In genomic region chr1:32186491-32186890, GRCh38 we compare ENCODE assay signal across 20 cellular contexts. TPM values are rescaled to one million over a fixed set of nuclear protein-coding genes. Genes with fewer than 3 reads are reported as not detected.
A peak's percentile ranks its signal among the peaks of the same experiment; 100 is the strongest.
DNase-seq lines count a peak whose midpoint lies in the region; ATAC-seq and TF ChIP-seq lines count a peak whose summit lies in the region.
"Had no signal": no experiment of that assay in that cellular context is flagged by ENCODE, and none has a peak within 500 bp of the region (broad histone marks: within the 10 kb centered on the region; RNA-seq: fewer than 3 reads in every experiment).

No MANE protein-coding gene starts in this region.

- peak overlapping the region in 1 of 11 experiments; percentile 0; a peak in 1 of 22 replicates for H3K9ac ChIP-seq in BLaER1 treated with 17β-estradiol and CSF1 and Interleukin-3, amounts not matched to agents 10 nM and 100 nM
- H3K9ac ChIP-seq in DND-41 (ENCODE audit: low read depth, low read length) (peak overlapping the region; percentile 22), SU-DHL-6 (ENCODE audit: low read length) (no peak overlapping the region)

- H3K4me1 Mint-ChIP-seq in chondrocyte (ENCODE audit: low read depth) (peaks cover 39% of the 10 kb centered on the region), nephron progenitor cell (peaks cover 14% of the 10 kb centered on the region)

- peaks cover 72 to 100% (median 98%) of the 10 kb centered on the region in 11 experiments; a peak in 21 of 22 replicates for H4K20me1 ChIP-seq in BLaER1 treated with 17β-estradiol and CSF1 and Interleukin-3, amounts not matched to agents 10 nM and 100 nM
- H4K20me1 ChIP-seq in DND-41 (ENCODE audit: insufficient read depth, low read length) (peaks cover 34% of the 10 kb centered on the region), SU-DHL-6 (ENCODE audit: low read depth, low read length) (peaks cover 4% of the 10 kb centered on the region; the same call in 1 of the 2 replicates)

- no peaks in the 10 kb centered on the region for H3K9me2 ChIP-seq in SU-DHL-6 (replicated peaks; ENCODE audit: insufficient read depth, low read length)

- H3K4me2 ChIP-seq in BLaER1 treated with 17β-estradiol and CSF1 and Interleukin-3, amounts not matched to agents 10 nM and 100 nM: peak overlapping the region in 7 of 11 experiments; percentile 16 to 60 (median 42); a peak in 9 of 22 replicates
- peak overlapping the region; percentile 10; the same call in 1 of the 2 replicates for H3K4me2 ChIP-seq in DND-41 (ENCODE audit: insufficient read depth, low read length)
- H3K4me2 ChIP-seq in SU-DHL-6 (ENCODE audit: low read depth, low read length, poor library complexity, severe bottlenecking): no peak overlapping the region

- H3K4me3 ChIP-seq in BLaER1 treated with 17β-estradiol and CSF1 and Interleukin-3, amounts not matched to agents 10 nM and 100 nM: no peak overlapping the region
- H3K4me3 ChIP-seq in DND-41 (ENCODE audit: low read depth in 1 of 2, low read length in 2 of 2): no peak overlapping the region
- no peak overlapping the region for H3K4me3 ChIP-seq in SU-DHL-6 (ENCODE audit: insufficient read depth, low read length, poor library complexity, severe bottlenecking)
- H3K4me3 ChIP-seq in thyroid gland (replicated peaks in 1 of 3): no peak overlapping the region
- H3K4me3 ChIP-seq: ovary, SJCRH30, tibial artery had no signal

- H3K27me3 ChIP-seq in BLaER1 treated with 17β-estradiol and CSF1 and Interleukin-3, amounts not matched to agents 10 nM and 100 nM: no peaks in the 10 kb centered on the region
- no peaks in the 10 kb centered on the region for H3K27me3 ChIP-seq in DND-41 (ENCODE audit: insufficient read depth, low read length, poor library complexity)
- H3K27me3 ChIP-seq in SU-DHL-6 (ENCODE audit: low read length): no peaks in the 10 kb centered on the region
- no peaks in the 10 kb centered on the region for H3K27me3 ChIP-seq in thyroid gland
- H3K27me3 ChIP-seq: BE2C, ovary, SJCRH30, tibial artery had no signal

- H3K9me3 Mint-ChIP-seq in chondrocyte (ENCODE audit: low read depth) (no peaks in the 10 kb centered on the region), nephron progenitor cell (no peaks in the 10 kb centered on the region)

- peaks cover 24 to 54% (median 45%) of the 10 kb centered on the region in 10 experiments for H3K4me1 ChIP-seq in BLaER1 treated with 17β-estradiol and CSF1 and Interleukin-3, amounts not matched to agents 10 nM and 100 nM
- H3K4me1 ChIP-seq in DND-41 (ENCODE audit: insufficient read depth, low read length): peaks cover 50% of the 10 kb centered on the region
- H3K4me1 ChIP-seq in thyroid gland: peaks cover 0 to 27% of the 10 kb centered on the region in 2 donors
- H3K4me1 ChIP-seq: BE2C had no signal

- H3K4me3 Mint-ChIP-seq in chondrocyte (ENCODE audit: unreplicated experiment): no peak overlapping the region
- no peak overlapping the region for H3K4me3 Mint-ChIP-seq in nephron progenitor cell

- H2AFZ ChIP-seq in DND-41 (ENCODE audit: low read depth, low read length) (no peak overlapping the region), SU-DHL-6 (ENCODE audit: low read depth, low read length, severe bottlenecking) (no peak overlapping the region)

- H3K36me3 Mint-ChIP-seq in chondrocyte (ENCODE audit: low read depth) (peaks cover 42% of the 10 kb centered on the region), nephron progenitor cell (ENCODE audit: low read depth) (peaks cover 74% of the 10 kb centered on the region)

- H3F3A ChIP-seq in SU-DHL-6 (ENCODE audit: insufficient read depth): no peaks in the 10 kb centered on the region

- intact Hi-C loops in thyroid gland (cut with DNase I): no loop called here

- H3K27me3 Mint-ChIP-seq in chondrocyte (ENCODE audit: low read depth) (no peaks in the 10 kb centered on the region), nephron progenitor cell (ENCODE audit: low read depth, poor library complexity) (peaks cover 3% of the 10 kb centered on the region)

- TF ChIP-seq POLR2A in thyroid gland (IDR thresholded peaks at IDR 0.05): no peak

- H3K79me2 ChIP-seq in DND-41 (ENCODE audit: insufficient read depth, low read length): peaks cover 69% of the 10 kb centered on the region
- H3K79me2 ChIP-seq in SU-DHL-6 (ENCODE audit: insufficient read depth, low read length): peaks cover 61% of the 10 kb centered on the region

- peaks cover 93 to 100% (median 100%) of the 10 kb centered on the region in 11 experiments for H3K36me3 ChIP-seq in BLaER1 treated with 17β-estradiol and CSF1 and Interleukin-3, amounts not matched to agents 10 nM and 100 nM
- H3K36me3 ChIP-seq in DND-41 (ENCODE audit: insufficient read depth, low read length) (peaks cover 91% of the 10 kb centered on the region), SU-DHL-6 (ENCODE audit: low read length) (peaks cover 27% of the 10 kb centered on the region), thyroid gland (peaks cover 51 to 54% of the 10 kb centered on the region in 2 donors)
- H3K36me3 ChIP-seq: ovary had no signal

- no peaks in the 10 kb centered on the region for H3K9me3 ChIP-seq in BLaER1 treated with 17β-estradiol and CSF1 and Interleukin-3, amounts not matched to agents 10 nM and 100 nM (replicated peaks in 1 of 11)
- H3K9me3 ChIP-seq in DND-41 (ENCODE audit: insufficient read depth, low read length, severe bottlenecking): no peaks in the 10 kb centered on the region
- H3K9me3 ChIP-seq in SU-DHL-6 (ENCODE audit: insufficient read depth, low read length): no peaks in the 10 kb centered on the region
- H3K9me3 ChIP-seq in thyroid gland: no peaks in the 10 kb centered on the region
- H3K9me3 ChIP-seq: BE2C, ovary, SJCRH30, tibial artery had no signal

- TF ChIP-seq CTCF in DND-41 (IDR thresholded peaks at IDR 0.05; ENCODE audit: borderline replicate concordance, extremely low read depth, low read length, poor library complexity, severe bottlenecking) (no peak), SU-DHL-6 (IDR thresholded peaks at IDR 0.05; ENCODE audit: insufficient read depth, low read length, poor library complexity, severe bottlenecking) (no peak), chondrocyte (IDR thresholded peaks at IDR 0.05) (no peak), thyroid gland (IDR thresholded peaks at IDR 0.05) (no peak), nephron progenitor cell (IDR thresholded peaks at IDR 0.05) (no peak)

- H3K27ac Mint-ChIP-seq in chondrocyte (ENCODE audit: unreplicated experiment): peak overlapping the region; percentile 94
- H3K27ac Mint-ChIP-seq in nephron progenitor cell: no peak overlapping the region

- DNase-seq in DND-41: no peak
- no peak for DNase-seq in chondrocyte (ENCODE audit: low spot score)
- no peak for DNase-seq in thyroid gland
- DNase-seq in HCEC 1CT: no peak
- DNase-seq in nephron progenitor cell: no peak
- DNase-seq: BE2C; effector memory CD4-positive, alpha-beta T cell; hippocampal formation; left colon; MM.1S; NCI-H187; ovary; SJCRH30; stimulated activated CD4-positive, alpha-beta T cell treated with anti-CD3 and anti-CD28 coated beads, Interleukin-4, amount 100 ng/mL, for 1 hour; tibial artery had no signal

- peak overlapping the region in 5 of 11 experiments; percentile 0 to 29 (median 21); a peak in 3 of 22 replicates for H3K27ac ChIP-seq in BLaER1 treated with 17β-estradiol and CSF1 and Interleukin-3, amounts not matched to agents 10 nM and 100 nM
- H3K27ac ChIP-seq in DND-41 (ENCODE audit: low read length): peak overlapping the region; percentile 45
- H3K27ac ChIP-seq in SU-DHL-6 (ENCODE audit: low read depth, low read length): peak overlapping the region; percentile 11
- no peak overlapping the region for H3K27ac ChIP-seq in thyroid gland
- H3K27ac ChIP-seq: ovary, SJCRH30, tibial artery had no signal

- peak; percentile 18; the same call in 2 of the 3 replicates for ATAC-seq in DND-41 (ENCODE audit: insufficient read depth, low read depth)
- ATAC-seq: left colon had no signal

- WGBS in thyroid gland, 2 donors: 93 to 95% methylated on average over 2 of the region's 2 CpGs

RNA-seq across cellular contexts. Expression of gene TXLNA, which starts 7.0 kb away (rescaled TPM):
- total RNA-seq in chondrocyte (78.3 to 86.7 TPM (median 84.3 TPM) in 3 replicates), thyroid gland (10 to 100 TPM; 47.7 to 69.4 (median 60.6) TPM)

RNA-seq across cellular contexts. Expression of gene CCDC28B, which starts 13.9 kb away (rescaled TPM):
- total RNA-seq in chondrocyte (29.7 to 32.9 TPM (median 30.7 TPM) in 3 replicates), thyroid gland (1 to 10 TPM; 2.2 to 7.6 (median 5.2) TPM)

RNA-seq across cellular contexts. Expression of gene IQCC, which starts 19.0 kb away (rescaled TPM):
- 1.5 to 3.3 TPM (median 2.0 TPM) in 3 replicates for total RNA-seq in chondrocyte
- 1 to 10 TPM; 5.4 to 8.4 (median 6.7) TPM for total RNA-seq in thyroid gland

RNA-seq across cellular contexts. Expression of gene DCDC2B, which starts 22.4 kb away (rescaled TPM):
- not detected in 3 replicates for total RNA-seq in chondrocyte
- not detected for total RNA-seq in thyroid gland
- total RNA-seq: cardiac septum, left colon, NCI-H460, SJCRH30, skeletal muscle tissue had no signal

RNA-seq across cellular contexts. Expression of gene TMEM234, which starts 35.7 kb away (rescaled TPM):
- 20.8 to 23.9 TPM (median 22.8 TPM) in 3 replicates for total RNA-seq in chondrocyte
- total RNA-seq in thyroid gland: 10 to 100 TPM; 38.4 to 52.8 (median 39.2) TPM

Comparison
In these comparisons a context has a peak if more than half of its experiments do, and no peak if none do; other contexts are left out.
1. H3K27ac ChIP-seq: peak in DND-41 (single experiment) and SU-DHL-6 (single experiment); none in thyroid gland (0 of 3).